Comparison of ENCODE assay signal across 10 cellular contexts in the genomic region with DNA sequence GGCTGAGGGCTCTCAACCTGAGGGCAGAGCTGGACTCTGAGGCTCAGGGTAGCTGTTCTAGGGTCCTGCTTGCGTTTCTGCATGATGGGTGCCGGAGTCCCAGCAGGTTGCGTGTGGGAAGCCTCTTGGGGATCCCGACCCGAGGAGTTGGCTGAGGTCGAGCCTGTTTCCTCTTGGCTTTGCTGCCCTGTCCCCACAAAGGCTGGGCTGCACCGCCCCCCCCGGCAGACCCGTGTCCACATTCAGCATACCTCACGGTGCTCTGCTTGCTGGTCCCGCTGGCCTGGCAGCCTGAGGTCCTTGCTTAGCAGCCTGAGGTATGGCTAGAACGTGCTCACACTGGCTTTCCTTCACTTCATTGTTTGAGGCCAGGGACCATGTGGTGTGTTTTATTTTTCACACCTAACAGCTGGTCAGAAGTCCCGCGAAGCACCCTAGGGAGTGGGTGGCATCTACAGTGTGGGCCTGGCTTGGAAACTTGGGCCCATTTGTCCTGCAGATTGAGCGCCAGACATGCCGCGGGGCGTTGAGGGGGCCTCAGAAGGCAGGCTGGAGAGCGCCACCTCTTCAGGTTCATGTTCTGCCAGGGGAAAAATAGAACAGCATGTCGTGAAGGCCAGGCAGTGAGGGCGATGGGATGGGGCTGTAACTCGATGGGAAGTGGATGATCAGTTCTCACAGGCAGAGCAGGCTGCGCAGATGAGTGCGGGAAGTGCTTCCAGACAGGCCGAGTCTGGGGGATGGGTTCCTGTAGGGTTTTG. TPM values are rescaled to one million over a fixed set of nuclear protein-coding genes. Genes with fewer than 3 reads are reported as not detected.
A peak's percentile ranks its signal among the peaks of the same experiment; 100 is the strongest.
DNase-seq lines count a peak whose midpoint lies in the region; ATAC-seq and TF ChIP-seq lines count a peak whose summit lies in the region.
"Had no signal": no experiment of that assay in that cellular context is flagged by ENCODE, and none has a peak within 500 bp of the region (broad histone marks: within the 10 kb centered on the region; RNA-seq: fewer than 3 reads in every experiment).

No MANE protein-coding gene starts in this region.

- ATAC-seq in CD4-positive, CD25-positive, alpha-beta regulatory T cell (ENCODE audit: low read depth in 2 of 2), result no peak
- no peak for ATAC-seq in activated B cell treated with CpG ODN at 0.5 μM for 24 hours (ENCODE audit: low read depth)
- no peak for ATAC-seq in naive B cell (ENCODE audit: low read depth in 2 of 2)
- no peak for ATAC-seq in omental fat pad (ENCODE audit: low FRiP score)

- H3K4me3 ChIP-seq in CD4-positive, CD25-positive, alpha-beta regulatory T cell (ENCODE audit: low read depth, low read length), result no peak overlapping the region
- H3K4me3 ChIP-seq in SJCRH30, result no peak overlapping the region
- H3K4me3 ChIP-seq: SJSA1 had no signal

- H3K36me3 ChIP-seq in CD4-positive, CD25-positive, alpha-beta regulatory T cell (ENCODE audit: control insufficient read depth, insufficient read depth, low read length), result peaks cover 95% of the 10 kb centered on the region
- peaks cover 96% of the 10 kb centered on the region for H3K36me3 ChIP-seq in SJCRH30

- no peak for DNase-seq in CD4-positive, CD25-positive, alpha-beta regulatory T cell
- DNase-seq in activated B cell treated with CpG ODN at 0.5 μM for 24 hours (no peak), naive B cell (no peak), NCI-H1417 (lab: John Stamatoyannopoulos, UW) (no peak), SJCRH30 (no peak), omental fat pad (ENCODE audit: low spot score) (no peak)
- DNase-seq: activated CD4-positive, alpha-beta T cell treated with anti-CD3 and anti-CD28 coated beads for 48 hours; NCI-H1436 treated with DMSO at 0.1 percent for 48 hours; stimulated activated CD4-positive, alpha-beta T cell treated with anti-CD3 and anti-CD28 coated beads, Interleukin-15, amount 100 ng/mL, for 24 hours had no signal

- TF ChIP-seq CTCF in activated B cell treated with CpG ODN at 0.5 μM for 24 hours (IDR thresholded peaks at IDR 0.05), result no peak
- no peak for TF ChIP-seq CTCF in omental fat pad (IDR thresholded peaks at IDR 0.05)

- CTCF ChIA-PET in activated B cell treated with CpG ODN at 0.5 μM for 24 hours (lab: Charles Lee), result interaction anchor here (1.0 kb wide), 1 partner anchor 104 kb away, joined by 3 read pairs; no protein-coding TSS in a partner anchor

- peaks cover 41% of the 10 kb centered on the region for H3K36me3 Mint-ChIP-seq in CD4-positive, CD25-positive, alpha-beta regulatory T cell
- H3K36me3 Mint-ChIP-seq in activated B cell treated with CpG ODN at 0.5 μM for 24 hours (ENCODE audit: low read depth) (peaks cover 93% of the 10 kb centered on the region), naive B cell (peaks cover 27 to 29% of the 10 kb centered on the region in 2 donors)

- peaks cover 6 to 31% (median 27%) of the 10 kb centered on the region in 4 donors for H3K4me1 Mint-ChIP-seq in CD4-positive, CD25-positive, alpha-beta regulatory T cell
- H3K4me1 Mint-ChIP-seq in activated B cell treated with CpG ODN at 0.5 μM for 24 hours, result peaks cover 26% of the 10 kb centered on the region
- peaks cover 28 to 61% (median 54%) of the 10 kb centered on the region in 3 donors for H3K4me1 Mint-ChIP-seq in naive B cell

- intact Hi-C loops in activated B cell treated with CpG ODN at 0.5 μM for 24 hours (cut with micrococcal nuclease), result no loop called here

- H3K27ac ChIP-seq in CD4-positive, CD25-positive, alpha-beta regulatory T cell (ENCODE audit: insufficient read depth, low read length, poor library complexity, severe bottlenecking), result peak overlapping the region; percentile 30
- H3K27ac ChIP-seq in SJCRH30, result no peak overlapping the region
- H3K27ac ChIP-seq: SJSA1 had no signal

- H3K4me1 ChIP-seq in CD4-positive, CD25-positive, alpha-beta regulatory T cell (ENCODE audit: control insufficient read depth, insufficient read depth, low read length, poor library complexity, severe bottlenecking), result peaks cover 4% of the 10 kb centered on the region
- H3K4me1 ChIP-seq in SJCRH30, result no peaks in the 10 kb centered on the region
- H3K4me1 ChIP-seq: SJSA1 had no signal

- H3K9me3 Mint-ChIP-seq in CD4-positive, CD25-positive, alpha-beta regulatory T cell, result no peaks in the 10 kb centered on the region
- no peaks in the 10 kb centered on the region for H3K9me3 Mint-ChIP-seq in activated B cell treated with CpG ODN at 0.5 μM for 24 hours
- H3K9me3 Mint-ChIP-seq in naive B cell, result no peaks in the 10 kb centered on the region

- H3K9me3 ChIP-seq in CD4-positive, CD25-positive, alpha-beta regulatory T cell (ENCODE audit: control insufficient read depth in 2 of 2, low read length in 2 of 2), result no peaks in the 10 kb centered on the region
- no peaks in the 10 kb centered on the region for H3K9me3 ChIP-seq in SJCRH30 (replicated peaks)
- H3K9me3 ChIP-seq: SJSA1 had no signal

- H3K27me3 ChIP-seq in CD4-positive, CD25-positive, alpha-beta regulatory T cell (ENCODE audit: control insufficient read depth, insufficient read depth, low read length), result no peaks in the 10 kb centered on the region
- no peaks in the 10 kb centered on the region for H3K27me3 ChIP-seq in SJCRH30
- H3K27me3 ChIP-seq: SJSA1 had no signal

- POLR2A ChIA-PET in activated B cell treated with CpG ODN at 0.5 μM for 24 hours (lab: Charles Lee), result interaction anchor here (1.0 kb wide), 1 partner anchor 8 kb away, joined by 3 read pairs; no protein-coding TSS in a partner anchor

- peak overlapping the region in 1 of 4 donors; percentile 19 for H3K4me3 Mint-ChIP-seq in CD4-positive, CD25-positive, alpha-beta regulatory T cell
- H3K4me3 Mint-ChIP-seq in activated B cell treated with CpG ODN at 0.5 μM for 24 hours (no peak overlapping the region), naive B cell (peak overlapping the region in 5 of 8 donors; percentile 32 to 77 (median 71))

- H3K27ac Mint-ChIP-seq in CD4-positive, CD25-positive, alpha-beta regulatory T cell, result peak overlapping the region; percentile 82 to 95 (median 85)
- peak overlapping the region; percentile 46 for H3K27ac Mint-ChIP-seq in activated B cell treated with CpG ODN at 0.5 μM for 24 hours
- peak overlapping the region in 3 of 6 donors; percentile 36 to 94 (median 78) for H3K27ac Mint-ChIP-seq in naive B cell

- H3K27me3 Mint-ChIP-seq in CD4-positive, CD25-positive, alpha-beta regulatory T cell, result no peaks in the 10 kb centered on the region
- H3K27me3 Mint-ChIP-seq in activated B cell treated with CpG ODN at 0.5 μM for 24 hours, result no peaks in the 10 kb centered on the region
- H3K27me3 Mint-ChIP-seq in naive B cell, result no peaks in the 10 kb centered on the region

RNA-seq across cellular contexts. Expression of gene LSM14B, which starts 9.5 kb away (rescaled TPM):
- total RNA-seq in CD4-positive, CD25-positive, alpha-beta regulatory T cell, result 33.7 TPM
- 1 to 10 TPM in 2 of 4 donors, under 1 TPM in 2; 0.65 to 1.9 (median 1.0) TPM for polyA plus RNA-seq in CD4-positive, CD25-positive, alpha-beta regulatory T cell
- total RNA-seq in activated B cell treated with CpG ODN at 0.5 μM for 24 hours (35.4 and 36.4 TPM in 2 replicates), omental fat pad (10 to 100 TPM; 13.1 to 23.8 (median 16.0) TPM)
- polyA plus RNA-seq in naive B cell (ENCODE audit: low read depth in 6 of 6), result 1 to 10 TPM in 5 of 6 donors, not detected in 1; 1.1 to 3.4 (median 1.2) TPM
- total RNA-seq in SJCRH30 (2014; rRNA removed; shearing (Covaris generic)), result 146 TPM in 2 replicates

RNA-seq across cellular contexts. Expression of gene PSMA7, which starts 11.5 kb away (rescaled TPM):
- total RNA-seq in CD4-positive, CD25-positive, alpha-beta regulatory T cell, result 172 TPM
- 100 to 1,000 TPM; 512 to 670 (median 608) TPM for polyA plus RNA-seq in CD4-positive, CD25-positive, alpha-beta regulatory T cell
- total RNA-seq in activated B cell treated with CpG ODN at 0.5 μM for 24 hours (241 and 260 TPM in 2 replicates), omental fat pad (100 to 1,000 TPM; 345 to 725 (median 409) TPM)
- 100 to 1,000 TPM; 367 to 572 (median 436) TPM for polyA plus RNA-seq in naive B cell (ENCODE audit: low read depth in 6 of 6)
- total RNA-seq in SJCRH30 (2014; rRNA removed; shearing (Covaris generic)), result 755 and 774 TPM in 2 replicates

RNA-seq across cellular contexts. Expression of gene SS18L1, which starts 11.8 kb away (rescaled TPM):
- total RNA-seq in CD4-positive, CD25-positive, alpha-beta regulatory T cell, result 21.0 TPM
- polyA plus RNA-seq in CD4-positive, CD25-positive, alpha-beta regulatory T cell, result under 1 TPM; 0.39 to 0.98 (median 0.73) TPM
- total RNA-seq in activated B cell treated with CpG ODN at 0.5 μM for 24 hours, result 9.0 and 9.1 TPM in 2 replicates
- 1 to 10 TPM in 3 of 6 donors, under 1 TPM in 2, not detected in 1; 0.41 to 1.7 (median 1.2) TPM for polyA plus RNA-seq in naive B cell (ENCODE audit: low read depth in 6 of 6)
- 57.4 and 68.9 TPM in 2 replicates for total RNA-seq in SJCRH30 (2014; rRNA removed; shearing (Covaris generic))
- total RNA-seq in omental fat pad, result 10 to 100 TPM; 10.3 to 23.4 (median 12.3) TPM

RNA-seq across cellular contexts. Expression of gene MTG2, which starts 51.1 kb away (rescaled TPM):
- 17.5 TPM for total RNA-seq in CD4-positive, CD25-positive, alpha-beta regulatory T cell
- polyA plus RNA-seq in CD4-positive, CD25-positive, alpha-beta regulatory T cell, result 10 to 100 TPM; 18.7 to 23.6 (median 20.4) TPM
- total RNA-seq in activated B cell treated with CpG ODN at 0.5 μM for 24 hours (40.8 and 46.8 TPM in 2 replicates), omental fat pad (10 to 100 TPM; 19.3 to 32.5 (median 26.3) TPM)
- 10 to 100 TPM; 12.7 to 19.1 (median 16.3) TPM for polyA plus RNA-seq in naive B cell (ENCODE audit: low read depth in 6 of 6)
- 63.8 and 66.2 TPM in 2 replicates for total RNA-seq in SJCRH30 (2014; rRNA removed; shearing (Covaris generic))
